20 cellular contexts compared by ENCODE assay signal in the genomic region with DNA sequence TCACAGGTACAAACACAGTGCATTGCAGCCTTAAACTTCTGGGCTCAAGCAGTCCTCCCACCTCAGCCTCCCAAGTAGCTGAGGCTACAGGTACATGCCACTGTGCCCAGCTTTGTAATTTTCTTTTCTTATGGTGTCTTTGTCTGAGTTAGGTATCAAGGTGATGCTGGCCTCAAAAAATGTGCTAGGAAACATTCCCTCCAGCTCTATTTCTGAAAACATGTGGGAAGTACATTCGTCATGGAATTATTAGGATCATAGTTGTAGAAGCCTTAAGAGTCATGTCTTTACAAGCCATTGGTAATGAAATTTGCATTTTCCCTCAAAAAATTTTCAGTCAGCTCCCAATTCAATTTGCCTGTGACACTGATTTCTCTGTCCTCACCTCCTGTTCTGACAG.
DNase-seq lines count a peak whose midpoint lies in the region; ATAC-seq and TF ChIP-seq lines count a peak whose summit lies in the region.
"Had no signal": no experiment of that assay in that cellular context is flagged by ENCODE, and none has a peak within 500 bp of the region (broad histone marks: within the 10 kb centered on the region; RNA-seq: fewer than 3 reads in every experiment).

No MANE protein-coding gene starts in this region.

- DNase-seq in activated naive CD8-positive, alpha-beta T cell treated with anti-CD3 and anti-CD28 coated beads, Interleukin-2, amount 50 U/mL, for 24 hours = no peak
- no peak for DNase-seq in activated naive CD8-positive, alpha-beta T cell treated with anti-CD3 and anti-CD28 coated beads for 36 hours
- DNase-seq in stimulated activated naive CD8-positive, alpha-beta T cell treated with anti-CD3 and anti-CD28 coated beads, Interleukin-15, Interleukin-2, amounts not matched to agents 100 U/mL and 50 U/mL, for 24 hours = no peak
- peak; percentile 71 to 92 for DNase-seq in foreskin keratinocyte
- DNase-seq in smooth muscle cell (lab: John Stamatoyannopoulos, UW; ENCODE audit: unreplicated experiment) = no peak
- DNase-seq in NCI-H446 treated with DMSO at 0.1 percent for 48 hours (lab: John Stamatoyannopoulos, UW) = no peak
- DNase-seq in amygdala (lab: John Stamatoyannopoulos, UW) = no peak
- DNase-seq: AML-193; Caco-2; Calu3; CD4-positive, alpha-beta T cell; CD8-positive, alpha-beta T cell; DMS79 treated with DMSO at 0.1 percent for 48 hours; GF-D8 had no signal

- no peak overlapping the region for H3K9ac ChIP-seq in smooth muscle cell (ENCODE audit: low read depth)
- H3K9ac ChIP-seq: BLaER1 treated with 17β-estradiol and CSF1 and Interleukin-3, amounts not matched to agents 10 nM and 100 nM had no signal

- H4K20me1 ChIP-seq in smooth muscle cell (ENCODE audit: low read depth) = no peaks in the 10 kb centered on the region
- H4K20me1 ChIP-seq: BLaER1 treated with 17β-estradiol and CSF1 and Interleukin-3, amounts not matched to agents 10 nM and 100 nM had no signal

- H3K27ac ChIP-seq in foreskin keratinocyte (peak overlapping the region; percentile 27), smooth muscle cell (ENCODE audit: low read depth) (peak overlapping the region; percentile 25)
- H3K27ac ChIP-seq: 22Rv1; A549; BLaER1 treated with 17β-estradiol and CSF1 and Interleukin-3, amounts not matched to agents 10 nM and 100 nM; C4-2B had no signal

- peaks cover 4% of the 10 kb centered on the region for H3K36me3 ChIP-seq in smooth muscle cell (ENCODE audit: low read depth)
- H3K36me3 ChIP-seq: BLaER1 treated with 17β-estradiol and CSF1 and Interleukin-3, amounts not matched to agents 10 nM and 100 nM had no signal

- peaks cover 7% of the 10 kb centered on the region for H3K9me3 ChIP-seq in smooth muscle cell (replicated peaks; ENCODE audit: low read depth)

- no peak overlapping the region for H3K4me2 ChIP-seq in smooth muscle cell
- H3K4me2 ChIP-seq: A549; BLaER1 treated with 17β-estradiol and CSF1 and Interleukin-3, amounts not matched to agents 10 nM and 100 nM had no signal

- no peak overlapping the region for H3K4me3 Mint-ChIP-seq in activated naive CD8-positive, alpha-beta T cell treated with anti-CD3 and anti-CD28 coated beads, Interleukin-2, amount 50 U/mL, for 24 hours
- no peak overlapping the region for H3K4me3 Mint-ChIP-seq in activated naive CD8-positive, alpha-beta T cell treated with anti-CD3 and anti-CD28 coated beads for 36 hours
- no peak overlapping the region for H3K4me3 Mint-ChIP-seq in stimulated activated naive CD8-positive, alpha-beta T cell treated with anti-CD3 and anti-CD28 coated beads, Interleukin-15, Interleukin-2, amounts not matched to agents 100 ng/mL and 50 ng/mL, for 24 hours
- H3K4me3 Mint-ChIP-seq: B cell; CD4-positive, alpha-beta T cell; CD8-positive, alpha-beta T cell had no signal

- no peaks in the 10 kb centered on the region for H3K36me3 Mint-ChIP-seq in activated naive CD8-positive, alpha-beta T cell treated with anti-CD3 and anti-CD28 coated beads, Interleukin-2, amount 50 U/mL, for 24 hours (ENCODE audit: low read depth)
- H3K36me3 Mint-ChIP-seq in activated naive CD8-positive, alpha-beta T cell treated with anti-CD3 and anti-CD28 coated beads for 36 hours = no peaks in the 10 kb centered on the region
- H3K36me3 Mint-ChIP-seq in stimulated activated naive CD8-positive, alpha-beta T cell treated with anti-CD3 and anti-CD28 coated beads, Interleukin-15, Interleukin-2, amounts not matched to agents 100 ng/mL and 50 ng/mL, for 24 hours (ENCODE audit: low read depth) = no peaks in the 10 kb centered on the region
- H3K36me3 Mint-ChIP-seq: CD8-positive, alpha-beta T cell had no signal

- H3K27me3 Mint-ChIP-seq in activated naive CD8-positive, alpha-beta T cell treated with anti-CD3 and anti-CD28 coated beads, Interleukin-2, amount 50 U/mL, for 24 hours = peaks cover 5% of the 10 kb centered on the region
- H3K27me3 Mint-ChIP-seq in activated naive CD8-positive, alpha-beta T cell treated with anti-CD3 and anti-CD28 coated beads for 36 hours = peaks cover 3% of the 10 kb centered on the region
- peaks cover 4% of the 10 kb centered on the region for H3K27me3 Mint-ChIP-seq in stimulated activated naive CD8-positive, alpha-beta T cell treated with anti-CD3 and anti-CD28 coated beads, Interleukin-15, Interleukin-2, amounts not matched to agents 100 ng/mL and 50 ng/mL, for 24 hours
- H3K27me3 Mint-ChIP-seq: B cell had no signal

- WGBS in smooth muscle cell (ENCODE audit: low lambda C conversion rate) = 59% methylated on average over 1 of the region's 1 CpG

- H3F3A ChIP-seq in smooth muscle cell (ENCODE audit: low read depth) = no peaks in the 10 kb centered on the region

- H3K4me3 ChIP-seq in smooth muscle cell = no peak overlapping the region
- H3K4me3 ChIP-seq: A549; BLaER1 treated with 17β-estradiol and CSF1 and Interleukin-3, amounts not matched to agents 10 nM and 100 nM had no signal

- no peak for ATAC-seq in activated naive CD8-positive, alpha-beta T cell treated with anti-CD3 and anti-CD28 coated beads, Interleukin-2, amount 50 U/mL, for 24 hours
- ATAC-seq in stimulated activated naive CD8-positive, alpha-beta T cell treated with anti-CD3 and anti-CD28 coated beads, Interleukin-15, Interleukin-2, amounts not matched to agents 100 U/mL and 50 U/mL, for 24 hours = no peak
- peak; percentile 65 for ATAC-seq in foreskin keratinocyte
- ATAC-seq: A549; CD8-positive, alpha-beta T cell had no signal

- peaks cover 3% of the 10 kb centered on the region for H3K79me2 ChIP-seq in smooth muscle cell (ENCODE audit: low read depth)

- H3K4me1 Mint-ChIP-seq in activated naive CD8-positive, alpha-beta T cell treated with anti-CD3 and anti-CD28 coated beads, Interleukin-2, amount 50 U/mL, for 24 hours = peaks cover 27% of the 10 kb centered on the region
- peaks cover 14% of the 10 kb centered on the region for H3K4me1 Mint-ChIP-seq in activated naive CD8-positive, alpha-beta T cell treated with anti-CD3 and anti-CD28 coated beads for 36 hours
- H3K4me1 Mint-ChIP-seq in stimulated activated naive CD8-positive, alpha-beta T cell treated with anti-CD3 and anti-CD28 coated beads, Interleukin-15, Interleukin-2, amounts not matched to agents 100 ng/mL and 50 ng/mL, for 24 hours (ENCODE audit: low read depth) = peaks cover 29% of the 10 kb centered on the region
- H3K4me1 Mint-ChIP-seq: B cell had no signal

- TF ChIP-seq CTCF in foreskin keratinocyte (conservative IDR thresholded peaks at IDR 0.05) (no peak), smooth muscle cell (IDR thresholded peaks at IDR 0.05; ENCODE audit: borderline replicate concordance, insufficient read depth, poor library complexity, severe bottlenecking) (no peak)

- H2AFZ ChIP-seq in smooth muscle cell (ENCODE audit: low read depth) = no peak overlapping the region

- H3K27ac Mint-ChIP-seq in activated naive CD8-positive, alpha-beta T cell treated with anti-CD3 and anti-CD28 coated beads, Interleukin-2, amount 50 U/mL, for 24 hours = peak overlapping the region; percentile 86
- H3K27ac Mint-ChIP-seq in activated naive CD8-positive, alpha-beta T cell treated with anti-CD3 and anti-CD28 coated beads for 36 hours = no peak overlapping the region
- peak overlapping the region; percentile 80 for H3K27ac Mint-ChIP-seq in stimulated activated naive CD8-positive, alpha-beta T cell treated with anti-CD3 and anti-CD28 coated beads, Interleukin-15, Interleukin-2, amounts not matched to agents 100 ng/mL and 50 ng/mL, for 24 hours
- H3K27ac Mint-ChIP-seq: B cell; CD4-positive, alpha-beta T cell; CD8-positive, alpha-beta T cell had no signal

- H3K27me3 ChIP-seq in foreskin keratinocyte (no peaks in the 10 kb centered on the region), smooth muscle cell (ENCODE audit: low read depth) (no peaks in the 10 kb centered on the region)
- H3K27me3 ChIP-seq: BLaER1 treated with 17β-estradiol and CSF1 and Interleukin-3, amounts not matched to agents 10 nM and 100 nM had no signal

- H3K4me1 ChIP-seq in foreskin keratinocyte = peaks cover 13% of the 10 kb centered on the region
- peaks cover 8% of the 10 kb centered on the region for H3K4me1 ChIP-seq in smooth muscle cell (ENCODE audit: low read depth)
- H3K4me1 ChIP-seq: A549, Caco-2 had no signal

- peaks cover 21% of the 10 kb centered on the region for H3K9me3 Mint-ChIP-seq in activated naive CD8-positive, alpha-beta T cell treated with anti-CD3 and anti-CD28 coated beads, Interleukin-2, amount 50 U/mL, for 24 hours
- H3K9me3 Mint-ChIP-seq in activated naive CD8-positive, alpha-beta T cell treated with anti-CD3 and anti-CD28 coated beads for 36 hours = peaks cover 9% of the 10 kb centered on the region
- peaks cover 4% of the 10 kb centered on the region for H3K9me3 Mint-ChIP-seq in stimulated activated naive CD8-positive, alpha-beta T cell treated with anti-CD3 and anti-CD28 coated beads, Interleukin-15, Interleukin-2, amounts not matched to agents 100 ng/mL and 50 ng/mL, for 24 hours
- H3K9me3 Mint-ChIP-seq: CD8-positive, alpha-beta T cell had no signal

Comparison
In these comparisons a context has a peak if more than half of its experiments do, and no peak if none do; other contexts are left out.
1. DNase-seq: peak in foreskin keratinocyte (2 of 2); none in activated naive CD8-positive, alpha-beta T cell treated with anti-CD3 and anti-CD28 coated beads, Interleukin-2, amount 50 U/mL, for 24 hours (single experiment), activated naive CD8-positive, alpha-beta T cell treated with anti-CD3 and anti-CD28 coated beads for 36 hours (single experiment), stimulated activated naive CD8-positive, alpha-beta T cell treated with anti-CD3 and anti-CD28 coated beads, Interleukin-15, Interleukin-2, amounts not matched to agents 100 U/mL and 50 U/mL, for 24 hours (single experiment), smooth muscle cell (single experiment), NCI-H446 treated with DMSO at 0.1 percent for 48 hours (single experiment) and amygdala (0 of 56).